Comparison of ENCODE assay signal across 10 cellular contexts in the genomic region with DNA sequence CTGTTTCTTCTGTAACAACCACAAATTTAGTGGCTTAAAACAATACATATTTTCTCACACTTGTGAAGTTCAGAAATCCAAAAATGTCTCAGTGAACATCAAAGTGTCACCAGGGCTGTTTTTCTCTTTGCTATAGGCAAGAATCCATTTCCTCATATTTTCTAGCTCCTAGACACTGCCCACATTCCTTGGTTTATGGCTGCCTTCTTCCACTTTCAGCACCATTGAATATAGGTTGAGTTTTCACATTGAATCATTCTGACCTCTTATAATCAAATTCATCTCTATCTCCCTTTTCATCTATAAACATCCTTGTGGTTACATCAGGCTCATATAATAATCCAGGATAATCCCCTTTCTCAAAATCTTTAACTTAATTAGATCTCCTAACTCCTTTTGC. TPM values are rescaled to one million over a fixed set of nuclear protein-coding genes. Genes with fewer than 3 reads are reported as not detected.
"Had no signal": no experiment of that assay in that cellular context is flagged by ENCODE, and none has a peak within 500 bp of the region (broad histone marks: within the 10 kb centered on the region; RNA-seq: fewer than 3 reads in every experiment).

No MANE protein-coding gene starts in this region.

- H3K9me3 ChIP-seq: HAP-1 had no signal

- H3K4me1 ChIP-seq: HAP-1 had no signal

- H3K36me3 ChIP-seq: HAP-1 had no signal

- H2AFZ ChIP-seq: GM23248 had no signal

- H3K36me3 Mint-ChIP-seq: IgD-negative memory B cell had no signal

- H3K4me3 ChIP-seq: GM23248, HAP-1 had no signal

- H3K4me1 Mint-ChIP-seq: IgD-negative memory B cell had no signal

- H3K27me3 Mint-ChIP-seq: IgD-negative memory B cell had no signal

- ATAC-seq: HepG2 had no signal

- DNase-seq: GM23248, GOT3, H7, KBM-7 had no signal

- H3K4me2 ChIP-seq: KMS-11 had no signal

- H3K27ac Mint-ChIP-seq: IgD-negative memory B cell had no signal

- H3K4me3 Mint-ChIP-seq: IgD-negative memory B cell had no signal

- H3K27ac ChIP-seq: GM23248, KMS-11 had no signal

- H3K9ac ChIP-seq: GM23248, KMS-11 had no signal

RNA-seq across cellular contexts. Expression of gene TACR3, which starts 37.0 kb away (rescaled TPM):
- total RNA-seq: GM23248, H4, HepG2, HT1080 had no signal
- polyA plus RNA-seq: GM23248, HepG2, IgD-negative memory B cell had no signal
